In genomic region chr22:28464179-28464578, GRCh38 we compare ENCODE assay signal across 30 cellular contexts.
DNase-seq lines count a peak whose midpoint lies in the region; ATAC-seq, FAIRE-seq and TF ChIP-seq lines count a peak whose summit lies in the region.
"Had no signal": no experiment of that assay in that cellular context is flagged by ENCODE, and none has a peak within 500 bp of the region (broad histone marks: within the 10 kb centered on the region; RNA-seq: fewer than 3 reads in every experiment).

No MANE protein-coding gene starts in this region.

- peak; percentile 80 for FAIRE-seq in kidney (lab: Jason Lieb, UNC)
- FAIRE-seq: A204.1, GM18507, HTR-8/SVneo had no signal

- peak; percentile 14 for DNase-seq in Caki2 (ENCODE audit: low read depth)
- DNase-seq in chondrocyte (ENCODE audit: low spot score), result no peak
- no peak for DNase-seq in kidney
- no peak for DNase-seq in H4 (ENCODE audit: low spot score)
- DNase-seq in NCI-H510A (lab: John Stamatoyannopoulos, UW), result no peak
- no peak for DNase-seq in OCI-M1 (lab: John Stamatoyannopoulos, UW)
- DNase-seq: CD8-positive, alpha-beta T cell; DMS153; DND-41; HFFc6; KBM-7; MV-4-11; NCI-H1105; NCI-H1436 treated with DMSO at 0.1 percent for 48 hours; NCI-H1930; NCI-H2107; NCI-H526; NCI-H82; NK-92 treated with Interleukin-12 subunit alpha and Interleukin-12 subunit beta, amount 100 ng/mL, for 24 hours; PC-9 had no signal

- H3K36me3 Mint-ChIP-seq in chondrocyte (ENCODE audit: low read depth), result no peaks in the 10 kb centered on the region
- H3K36me3 Mint-ChIP-seq: CD8-positive, alpha-beta T cell had no signal

- H3K4me1 Mint-ChIP-seq in chondrocyte (ENCODE audit: low read depth), result peaks cover 13% of the 10 kb centered on the region
- H3K4me1 Mint-ChIP-seq: B cell had no signal

- intact Hi-C loops in kidney (cut with DNase I), result no loop called here

- H3K9me3 Mint-ChIP-seq in chondrocyte (ENCODE audit: low read depth), result no peaks in the 10 kb centered on the region
- H3K9me3 Mint-ChIP-seq: CD8-positive, alpha-beta T cell; GM23338; HFFc6 had no signal

- H3K27ac ChIP-seq in kidney (ENCODE audit: low read depth in 2 of 2, low read length in 2 of 2), result peak overlapping the region in 1 of 2 donors; percentile 20
- H3K27ac ChIP-seq: C4-2B, PC-9, SJSA1 had no signal

- TF ChIP-seq CTCF in chondrocyte (IDR thresholded peaks at IDR 0.05), result no peak
- TF ChIP-seq CTCF in kidney (IDR thresholded peaks at IDR 0.05; ENCODE audit: borderline replicate concordance, extremely low read depth, insufficient read depth), result no peak

- H3K4me3 Mint-ChIP-seq in chondrocyte (ENCODE audit: unreplicated experiment), result no peak overlapping the region
- H3K4me3 Mint-ChIP-seq: B cell; CD8-positive, alpha-beta T cell; GM23338; HFFc6 had no signal

- in situ Hi-C loops in Caki2 (cut with HindIII; ENCODE audit: low pct_unique_long_range_greater_than_20kb, low sequenced_read_pairs), result no loop called here

- no peaks in the 10 kb centered on the region for H3K27me3 Mint-ChIP-seq in chondrocyte (ENCODE audit: low read depth)

- no peak for ATAC-seq in GM21390 (IDR thresholded peaks at IDR 0.05; ENCODE audit: unreplicated experiment)
- ATAC-seq: CD8-positive, alpha-beta T cell; GM23338; Right ventricle myocardium inferior had no signal

- H3K9me3 ChIP-seq in kidney (ENCODE audit: control insufficient read depth in 1 of 2, low read length in 2 of 2), result no peaks in the 10 kb centered on the region
- H3K9me3 ChIP-seq: HAP-1, SJSA1 had no signal

- peak overlapping the region; percentile 75 for H3K27ac Mint-ChIP-seq in chondrocyte (ENCODE audit: unreplicated experiment)
- H3K27ac Mint-ChIP-seq: B cell; CD8-positive, alpha-beta T cell; GM23338; HFFc6 had no signal

- H3K9ac ChIP-seq in kidney (ENCODE audit: low read length in 2 of 2), result no peak overlapping the region

- peak overlapping the region in 1 of 2 donors; percentile 20 for H3K4me3 ChIP-seq in kidney (ENCODE audit: low read length in 2 of 2)
- H3K4me3 ChIP-seq: GM23338, HAP-1, PC-9, SJSA1 had no signal

- peaks cover 0 to 7% of the 10 kb centered on the region in 2 donors for H3K4me1 ChIP-seq in kidney (ENCODE audit: control insufficient read depth in 1 of 2, insufficient read depth in 1 of 2, low read depth in 1 of 2, low read length in 2 of 2)
- H3K4me1 ChIP-seq: HAP-1, SJSA1 had no signal

- no peaks in the 10 kb centered on the region for H3K36me3 ChIP-seq in kidney (ENCODE audit: control insufficient read depth in 1 of 2, insufficient read depth in 2 of 2, low read length in 2 of 2)
- H3K36me3 ChIP-seq: HAP-1, SJSA1 had no signal
